1 cellular context compared by ENCODE assay signal in genomic region chr4:1041147-1041935, GRCh38.
TF ChIP-seq lines count a peak whose summit lies in the region.

No MANE protein-coding gene starts in this region.

TF ChIP-seq in K562, 482 proteins besides CTCF, POLR2A, EP300 and RAD21 (continued from another document):
- TF ChIP-seq STAT6 (CRISPR knock-in tag; IDR thresholded peaks at IDR 0.05) (no peak), MAX (CRISPR knock-in tag; IDR thresholded peaks at IDR 0.05) (peak; percentile 58; the same call in 1 of the 2 replicates), NR3C1 (CRISPR knock-in tag; IDR thresholded peaks at IDR 0.05) (no peak), CXXC5 (CRISPR knock-in tag; IDR thresholded peaks at IDR 0.05) (peak; percentile 56), RBBP5 (IDR thresholded peaks at IDR 0.05; ENCODE audit: borderline replicate concordance, insufficient read depth, low read length, poor library complexity, severe bottlenecking) (peak; percentile 54), MGA (IDR thresholded peaks at IDR 0.05) (peak; percentile 71), THRB (CRISPR knock-in tag; conservative IDR thresholded peaks at IDR 0.05) (no peak), E2F6 (IDR thresholded peaks at IDR 0.05; ENCODE audit: borderline replicate concordance in 1 of 2, extremely low read depth in 1 of 2, insufficient read depth in 1 of 2, insufficient read length in 1 of 2, low read depth in 1 of 2, low read length in 1 of 2, poor library complexity in 1 of 2, severe bottlenecking in 1 of 2) (peak in 1 of 2 experiments; percentile 45), BRF2 (IDR thresholded peaks at IDR 0.05; ENCODE audit: borderline replicate concordance, insufficient read depth, insufficient read length) (no peak), TEAD2 (tag; IDR thresholded peaks at IDR 0.05) (0 out of 2 replicates have a peak, but pooled peaks have one; percentile 32), HNRNPL (IDR thresholded peaks at IDR 0.05; ENCODE audit: low read depth, low read length) (no peak), JUND (IDR thresholded peaks at IDR 0.05; ENCODE audit: borderline replicate concordance, low read depth, low read length) (no peak), JUND (tag; IDR thresholded peaks at IDR 0.05; ENCODE audit: borderline replicate concordance, low read depth, low read length) (peak; percentile 31; the same call in 1 of the 3 replicates), ATF7 (IDR thresholded peaks at IDR 0.05) (peak; percentile 23; the same call in 1 of the 2 replicates), KLF1 (tag; IDR thresholded peaks at IDR 0.05) (peak; percentile 98), NCOA1 (IDR thresholded peaks at IDR 0.05; ENCODE audit: low read depth) (no peak), ZKSCAN3 (CRISPR knock-in tag; IDR thresholded peaks at IDR 0.05) (no peak), SOX6 (IDR thresholded peaks at IDR 0.05) (peak; percentile 55), XRCC3 (IDR thresholded peaks at IDR 0.05) (no peak), CEBPG (CRISPR knock-in tag; IDR thresholded peaks at IDR 0.05) (no peak), CEBPG (tag; conservative IDR thresholded peaks at IDR 0.05 in 1 of 2, IDR thresholded peaks at IDR 0.05 in 1 of 2) (no peak), PKNOX1 (IDR thresholded peaks at IDR 0.05) (peak; percentile 37; the same call in 1 of the 2 replicates), L3MBTL2 (IDR thresholded peaks at IDR 0.05) (peak; percentile 86), ZBTB7A (IDR thresholded peaks at IDR 0.05; ENCODE audit: borderline replicate concordance, control insufficient read depth, low read depth, low read length) (peak; percentile 95), ZBTB26 (CRISPR knock-in tag; IDR thresholded peaks at IDR 0.05) (no peak)
